Comparison of ENCODE assay signal across 1 cellular context in the genomic region with DNA sequence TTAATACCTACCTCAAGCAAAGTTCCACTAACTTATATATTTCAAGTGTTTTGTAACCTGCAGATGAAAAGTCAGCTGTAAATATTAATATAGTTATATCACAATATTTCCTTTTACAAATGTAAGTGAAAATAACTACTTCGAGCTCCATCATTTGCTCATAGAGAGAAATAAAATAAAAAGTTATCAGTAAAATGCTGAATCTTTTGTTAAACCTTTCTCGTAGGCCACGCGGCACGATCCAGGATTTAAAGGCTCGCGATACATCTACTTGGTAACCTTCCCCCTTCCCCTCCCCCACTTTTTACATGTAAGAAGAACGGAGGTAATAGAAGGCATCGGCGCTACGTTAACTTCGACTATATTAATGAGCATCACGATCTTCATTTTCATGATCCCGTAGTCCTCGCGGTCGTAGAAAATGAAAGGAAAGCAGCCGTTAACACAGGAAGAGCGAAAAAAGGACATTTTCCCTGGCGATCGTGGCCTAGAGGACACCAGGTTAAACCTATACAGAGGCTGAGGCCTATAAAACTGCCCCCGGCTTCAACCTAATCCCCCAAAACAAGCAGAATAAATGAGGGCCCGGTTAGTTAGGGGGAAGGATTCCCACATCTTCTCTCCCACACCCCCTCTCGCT.
TF ChIP-seq lines count a peak whose summit lies in the region.

No MANE protein-coding gene starts in this region.

TF ChIP-seq in GM23338, 12 proteins besides CTCF, POLR2A, EP300 and RAD21 (continued from another document):
- TF ChIP-seq, protein P1, sequence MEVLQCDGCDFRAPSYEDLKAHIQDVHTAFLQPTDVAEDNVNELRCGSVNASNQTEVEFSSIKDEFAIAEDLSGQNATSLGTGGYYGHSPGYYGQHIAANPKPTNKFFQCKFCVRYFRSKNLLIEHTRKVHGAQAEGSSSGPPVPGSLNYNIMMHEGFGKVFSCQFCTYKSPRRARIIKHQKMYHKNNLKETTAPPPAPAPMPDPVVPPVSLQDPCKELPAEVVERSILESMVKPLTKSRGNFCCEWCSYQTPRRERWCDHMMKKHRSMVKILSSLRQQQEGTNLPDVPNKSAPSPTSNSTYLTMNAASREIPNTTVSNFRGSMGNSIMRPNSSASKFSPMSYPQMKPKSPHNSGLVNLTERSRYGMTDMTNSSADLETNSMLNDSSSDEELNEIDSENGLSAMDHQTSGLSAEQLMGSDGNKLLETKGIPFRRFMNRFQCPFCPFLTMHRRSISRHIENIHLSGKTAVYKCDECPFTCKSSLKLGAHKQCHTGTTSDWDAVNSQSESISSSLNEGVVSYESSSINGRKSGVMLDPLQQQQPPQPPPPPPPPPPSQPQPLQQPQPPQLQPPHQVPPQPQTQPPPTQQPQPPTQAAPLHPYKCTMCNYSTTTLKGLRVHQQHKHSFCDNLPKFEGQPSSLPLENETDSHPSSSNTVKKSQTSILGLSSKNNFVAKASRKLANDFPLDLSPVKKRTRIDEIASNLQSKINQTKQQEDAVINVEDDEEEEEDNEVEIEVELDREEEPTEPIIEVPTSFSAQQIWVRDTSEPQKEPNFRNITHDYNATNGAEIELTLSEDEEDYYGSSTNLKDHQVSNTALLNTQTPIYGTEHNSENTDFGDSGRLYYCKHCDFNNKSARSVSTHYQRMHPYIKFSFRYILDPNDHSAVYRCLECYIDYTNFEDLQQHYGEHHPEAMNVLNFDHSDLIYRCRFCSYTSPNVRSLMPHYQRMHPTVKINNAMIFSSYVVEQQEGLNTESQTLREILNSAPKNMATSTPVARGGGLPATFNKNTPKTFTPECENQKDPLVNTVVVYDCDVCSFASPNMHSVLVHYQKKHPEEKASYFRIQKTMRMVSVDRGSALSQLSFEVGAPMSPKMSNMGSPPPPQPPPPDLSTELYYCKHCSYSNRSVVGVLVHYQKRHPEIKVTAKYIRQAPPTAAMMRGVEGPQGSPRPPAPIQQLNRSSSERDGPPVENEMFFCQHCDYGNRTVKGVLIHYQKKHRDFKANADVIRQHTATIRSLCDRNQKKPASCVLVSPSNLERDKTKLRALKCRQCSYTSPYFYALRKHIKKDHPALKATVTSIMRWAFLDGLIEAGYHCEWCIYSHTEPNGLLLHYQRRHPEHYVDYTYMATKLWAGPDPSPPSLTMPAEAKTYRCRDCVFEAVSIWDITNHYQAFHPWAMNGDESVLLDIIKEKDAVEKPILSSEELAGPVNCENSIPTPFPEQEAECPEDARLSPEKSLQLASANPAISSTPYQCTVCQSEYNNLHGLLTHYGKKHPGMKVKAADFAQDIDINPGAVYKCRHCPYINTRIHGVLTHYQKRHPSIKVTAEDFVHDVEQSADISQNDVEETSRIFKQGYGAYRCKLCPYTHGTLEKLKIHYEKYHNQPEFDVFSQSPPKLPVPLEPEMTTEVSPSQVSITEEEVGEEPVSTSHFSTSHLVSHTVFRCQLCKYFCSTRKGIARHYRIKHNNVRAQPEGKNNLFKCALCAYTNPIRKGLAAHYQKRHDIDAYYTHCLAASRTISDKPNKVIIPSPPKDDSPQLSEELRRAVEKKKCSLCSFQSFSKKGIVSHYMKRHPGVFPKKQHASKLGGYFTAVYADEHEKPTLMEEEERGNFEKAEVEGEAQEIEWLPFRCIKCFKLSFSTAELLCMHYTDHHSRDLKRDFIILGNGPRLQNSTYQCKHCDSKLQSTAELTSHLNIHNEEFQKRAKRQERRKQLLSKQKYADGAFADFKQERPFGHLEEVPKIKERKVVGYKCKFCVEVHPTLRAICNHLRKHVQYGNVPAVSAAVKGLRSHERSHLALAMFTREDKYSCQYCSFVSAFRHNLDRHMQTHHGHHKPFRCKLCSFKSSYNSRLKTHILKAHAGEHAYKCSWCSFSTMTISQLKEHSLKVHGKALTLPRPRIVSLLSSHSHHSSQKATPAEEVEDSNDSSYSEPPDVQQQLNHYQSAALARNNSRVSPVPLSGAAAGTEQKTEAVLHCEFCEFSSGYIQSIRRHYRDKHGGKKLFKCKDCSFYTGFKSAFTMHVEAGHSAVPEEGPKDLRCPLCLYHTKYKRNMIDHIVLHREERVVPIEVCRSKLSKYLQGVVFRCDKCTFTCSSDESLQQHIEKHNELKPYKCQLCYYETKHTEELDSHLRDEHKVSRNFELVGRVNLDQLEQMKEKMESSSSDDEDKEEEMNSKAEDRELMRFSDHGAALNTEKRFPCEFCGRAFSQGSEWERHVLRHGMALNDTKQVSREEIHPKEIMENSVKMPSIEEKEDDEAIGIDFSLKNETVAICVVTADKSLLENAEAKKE (CRISPR knock-in tag; IDR thresholded peaks at IDR 0.05) = no peak
- no peak for TF ChIP-seq STAT1 (IDR thresholded peaks at IDR 0.05; ENCODE audit: unreplicated experiment)
- no peak for TF ChIP-seq CREB1 (CRISPR knock-in tag; IDR thresholded peaks at IDR 0.05; ENCODE audit: low read depth)
- no peak for TF ChIP-seq JUNB (IDR thresholded peaks at IDR 0.05; ENCODE audit: unreplicated experiment)
- TF ChIP-seq POLR2AphosphoS5 (IDR thresholded peaks at IDR 0.05; ENCODE audit: low read depth) = no peak
- TF ChIP-seq ZNF331 (CRISPR knock-in tag; IDR thresholded peaks at IDR 0.05; ENCODE audit: low read depth) = no peak
- TF ChIP-seq ETS1 (IDR thresholded peaks at IDR 0.05) = no peak; the same call in 1 of the 2 replicates
- TF ChIP-seq EZH2phosphoT487 (IDR thresholded peaks at IDR 0.05; ENCODE audit: unreplicated experiment) = no peak
